In genomic region chrX:130111220-130111934, GRCh38 we compare ENCODE assay signal across 8 cellular contexts. TPM values are rescaled to one million over a fixed set of nuclear protein-coding genes. Genes with fewer than 3 reads are reported as not detected.
DNase-seq lines count a peak whose midpoint lies in the region; ATAC-seq and TF ChIP-seq lines count a peak whose summit lies in the region.

No MANE protein-coding gene starts in this region.

- CTCF ChIA-PET in T-cell (lab: Charles Lee) = no interaction called here

- H3K4me3 ChIP-seq in hepatocyte = no peak overlapping the region
- peak overlapping the region; percentile 67 for H3K4me3 ChIP-seq in thymus (ENCODE audit: low read length)
- peak overlapping the region in 1 of 4 donors; percentile 56 for H3K4me3 ChIP-seq in gastrocnemius medialis
- H3K4me3 ChIP-seq in WERI-Rb-1 (ENCODE audit: low read depth, low read length) = no peak overlapping the region

- no peaks in the 10 kb centered on the region for H3K36me3 ChIP-seq in hepatocyte (replicated peaks; ENCODE audit: insufficient read depth, low read depth)
- no peaks in the 10 kb centered on the region for H3K36me3 ChIP-seq in thymus (ENCODE audit: control insufficient read depth, insufficient read depth)
- no peaks in the 10 kb centered on the region for H3K36me3 ChIP-seq in gastrocnemius medialis
- H3K36me3 ChIP-seq in WERI-Rb-1 = no peaks in the 10 kb centered on the region

- no peak for TF ChIP-seq POLR2A in gastrocnemius medialis (IDR thresholded peaks at IDR 0.05)

- H3K27me3 Mint-ChIP-seq in activated CD4-positive, alpha-beta T cell treated with anti-CD3 and anti-CD28 coated beads, Interleukin-2, amount 10 ng/mL, durations not matched to agents 24 days and 14 days = no peaks in the 10 kb centered on the region
- no peaks in the 10 kb centered on the region for H3K27me3 Mint-ChIP-seq in T-cell

- POLR2A ChIA-PET in T-cell (lab: Charles Lee) = no interaction called here

- peaks cover 4% of the 10 kb centered on the region for H3K36me3 Mint-ChIP-seq in activated CD4-positive, alpha-beta T cell treated with anti-CD3 and anti-CD28 coated beads, Interleukin-2, amount 10 ng/mL, durations not matched to agents 24 days and 14 days (ENCODE audit: low read depth)
- peaks cover 2% of the 10 kb centered on the region for H3K36me3 Mint-ChIP-seq in T-cell

- H3K9me3 ChIP-seq in hepatocyte (ENCODE audit: low read depth) (no peaks in the 10 kb centered on the region), thymus (ENCODE audit: control insufficient read depth) (no peaks in the 10 kb centered on the region), gastrocnemius medialis (no peaks in the 10 kb centered on the region), WERI-Rb-1 (ENCODE audit: severe bottlenecking) (no peaks in the 10 kb centered on the region)

- H3K4me1 Mint-ChIP-seq in activated CD4-positive, alpha-beta T cell treated with anti-CD3 and anti-CD28 coated beads, Interleukin-2, amount 10 ng/mL, durations not matched to agents 24 days and 14 days = peaks cover 26% of the 10 kb centered on the region
- peaks cover 15 to 29% (median 21%) of the 10 kb centered on the region in 3 donors for H3K4me1 Mint-ChIP-seq in T-cell

- peak overlapping the region; percentile 76 for H3K4me2 ChIP-seq in hepatocyte

- no peaks in the 10 kb centered on the region for H4K20me1 ChIP-seq in hepatocyte (ENCODE audit: insufficient read depth, poor library complexity, severe bottlenecking)

- peaks cover 7% of the 10 kb centered on the region for H3K4me1 ChIP-seq in hepatocyte (ENCODE audit: insufficient read depth)
- H3K4me1 ChIP-seq in thymus (ENCODE audit: control insufficient read depth, insufficient read depth, low read length) = peaks cover 4% of the 10 kb centered on the region
- no peaks in the 10 kb centered on the region for H3K4me1 ChIP-seq in gastrocnemius medialis

- H3K79me2 ChIP-seq in hepatocyte = peaks cover 23% of the 10 kb centered on the region

- TF ChIP-seq CTCF in hepatocyte (IDR thresholded peaks at IDR 0.05; ENCODE audit: poor library complexity) (no peak), gastrocnemius medialis (IDR thresholded peaks at IDR 0.05 in 4 of 5, conservative IDR thresholded peaks at IDR 0.05 in 1 of 5) (no peak), WERI-Rb-1 (IDR thresholded peaks at IDR 0.05; ENCODE audit: low read depth, low read length) (no peak)

- intact Hi-C loops in activated CD4-positive, alpha-beta T cell treated with anti-CD3 and anti-CD28 coated beads, Interleukin-2, amount 10 ng/mL, durations not matched to agents 24 days and 14 days (cut with micrococcal nuclease) = no loop called here
- intact Hi-C loops in gastrocnemius medialis (cut with DNase I; ENCODE audit: low total_unique reads) = loop anchor here (2.0 kb wide), 1 partner anchor 53 kb away; the partner anchor contains the start of gene AIFM1

- no peaks in the 10 kb centered on the region for H3K9me2 ChIP-seq in hepatocyte (replicated peaks; ENCODE audit: insufficient read depth)

- H3K4me3 Mint-ChIP-seq in activated CD4-positive, alpha-beta T cell treated with anti-CD3 and anti-CD28 coated beads, Interleukin-2, amount 10 ng/mL, durations not matched to agents 24 days and 14 days = peak overlapping the region; percentile 41
- H3K4me3 Mint-ChIP-seq in T-cell = peak overlapping the region; percentile 38 to 89 (median 58)

- DNase-seq in activated CD4-positive, alpha-beta T cell treated with anti-CD3 and anti-CD28 coated beads, Interleukin-2, amount 10 ng/mL, durations not matched to agents 24 days and 14 days = no peak
- no peak for DNase-seq in activated CD4-positive, alpha-beta T cell treated with anti-CD3 and anti-CD28 coated beads for 1 hour
- no peak for DNase-seq in T-cell
- no peak for DNase-seq in hepatocyte (ENCODE audit: low spot score)
- no peak for DNase-seq in gastrocnemius medialis
- no peak for DNase-seq in WERI-Rb-1

- H3K27me3 ChIP-seq in hepatocyte = no peaks in the 10 kb centered on the region
- H3K27me3 ChIP-seq in thymus (ENCODE audit: control insufficient read depth, insufficient read depth) = no peaks in the 10 kb centered on the region
- H3K27me3 ChIP-seq in gastrocnemius medialis = peaks cover 0 to 8% (median 7%) of the 10 kb centered on the region in 3 donors
- peaks cover 17% of the 10 kb centered on the region for H3K27me3 ChIP-seq in WERI-Rb-1 (ENCODE audit: insufficient read depth, low read depth, severe bottlenecking)

- peak overlapping the region; percentile 35 for H2AFZ ChIP-seq in hepatocyte

- no peaks in the 10 kb centered on the region for H3K9me3 Mint-ChIP-seq in activated CD4-positive, alpha-beta T cell treated with anti-CD3 and anti-CD28 coated beads, Interleukin-2, amount 10 ng/mL, durations not matched to agents 24 days and 14 days
- H3K9me3 Mint-ChIP-seq in T-cell = no peaks in the 10 kb centered on the region

- 57% methylated on average over 37 of the region's 41 CpGs for WGBS in hepatocyte (ENCODE audit: low lambda C conversion rate, missing lambda C conversion rate)
- whole genome bisulfite sequencing in thymus = 63% methylated on average over 41 of the region's 41 CpGs

- ATAC-seq in T-cell (replicated peaks in 1 of 4) (no peak), gastrocnemius medialis (no peak), GM18861 (IDR thresholded peaks at IDR 0.05; ENCODE audit: unreplicated experiment) (no peak)

- H3K27ac ChIP-seq in hepatocyte (peak overlapping the region; percentile 86), thymus (ENCODE audit: low read depth) (peak overlapping the region; percentile 52), gastrocnemius medialis (peak overlapping the region in 2 of 4 donors; percentile 35 to 71), WERI-Rb-1 (no peak overlapping the region)

- in situ Hi-C loops in gastrocnemius medialis (cut with MboI; ENCODE audit: low sequenced_read_pairs in 4 of 4) = no loop called here

- peak overlapping the region; percentile 39 for H3K27ac Mint-ChIP-seq in activated CD4-positive, alpha-beta T cell treated with anti-CD3 and anti-CD28 coated beads, Interleukin-2, amount 10 ng/mL, durations not matched to agents 24 days and 14 days
- H3K27ac Mint-ChIP-seq in T-cell = peak overlapping the region; percentile 17 to 66

RNA-seq across cellular contexts. Expression of gene ELF4, which starts 1.1 kb away (rescaled TPM):
- total RNA-seq in activated CD4-positive, alpha-beta T cell treated with anti-CD3 and anti-CD28 coated beads, Interleukin-2, amount 10 ng/mL, durations not matched to agents 24 days and 14 days = 27.4 and 29.5 TPM in 2 replicates
- total RNA-seq in T-cell (10 to 100 TPM; 30.0 to 35.6 (median 30.6) TPM), hepatocyte (19.9 and 21.1 TPM in 2 replicates), gastrocnemius medialis (1 to 10 TPM in 3 of 4 donors, under 1 TPM in 1; 0.70 to 2.3 (median 1.4) TPM)
- polyA plus RNA-seq in hepatocyte (13.6 and 18.9 TPM in 2 replicates), thymus (7.2 TPM)

RNA-seq across cellular contexts. Expression of gene AIFM1, which starts 54.3 kb away (rescaled TPM):
- 44.4 and 47.7 TPM in 2 replicates for total RNA-seq in activated CD4-positive, alpha-beta T cell treated with anti-CD3 and anti-CD28 coated beads, Interleukin-2, amount 10 ng/mL, durations not matched to agents 24 days and 14 days
- total RNA-seq in T-cell (10 to 100 TPM; 11.2 to 25.0 (median 23.6) TPM), hepatocyte (54.9 and 60.0 TPM in 2 replicates), gastrocnemius medialis (10 to 100 TPM; 18.9 to 50.1 (median 30.0) TPM)
- polyA plus RNA-seq in hepatocyte (65.2 and 70.8 TPM in 2 replicates), thymus (29.3 TPM)
